8 cellular contexts compared by ENCODE assay signal in the genomic region with DNA sequence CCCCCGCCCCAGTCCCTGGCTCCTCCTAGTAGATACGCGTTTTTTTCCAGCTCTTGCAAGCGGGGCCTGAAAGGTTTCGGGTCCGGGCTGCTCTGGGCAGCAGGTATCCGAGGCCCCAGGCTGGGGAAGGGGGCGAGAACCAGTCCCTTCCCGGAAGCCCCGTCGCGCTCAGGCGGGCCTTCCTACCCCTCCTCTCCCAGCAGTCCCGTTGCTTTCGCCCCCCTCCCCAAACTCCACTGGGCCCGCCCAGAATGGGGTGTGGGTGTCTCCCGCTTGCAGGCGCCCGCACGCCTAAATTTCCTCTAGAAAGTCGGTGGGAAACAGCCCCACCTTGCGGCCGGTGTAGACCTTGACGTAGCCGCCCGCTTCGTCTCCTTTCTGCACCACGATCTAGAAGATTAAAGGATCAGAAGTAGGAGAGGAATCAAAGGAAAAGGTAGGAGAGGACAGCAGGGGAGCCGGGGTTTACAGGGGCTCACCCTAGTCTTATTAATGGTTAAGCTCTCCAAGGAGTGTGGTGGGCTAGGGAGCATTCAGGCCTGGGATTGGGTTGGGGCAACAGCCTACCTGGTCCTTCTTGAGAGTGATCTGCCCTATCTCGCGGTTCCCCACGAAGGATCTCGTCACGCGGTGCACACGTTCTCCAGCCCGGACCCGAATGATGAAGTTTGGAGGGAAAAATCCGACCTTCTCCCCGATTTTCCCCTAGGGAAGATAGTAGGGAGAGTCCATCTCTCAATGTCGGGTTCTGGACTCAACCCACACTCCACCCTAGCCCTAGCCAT. TPM values are rescaled to one million over a fixed set of nuclear protein-coding genes. Genes with fewer than 3 reads are reported as not detected.
DNase-seq lines count a peak whose midpoint lies in the region; ATAC-seq, FAIRE-seq and TF ChIP-seq lines count a peak whose summit lies in the region.

No MANE protein-coding gene starts in this region.

- H3K36me3 ChIP-seq in pancreas (no peaks in the 10 kb centered on the region), upper lobe of right lung (no peaks in the 10 kb centered on the region)

- DNase-seq in D341Med (ENCODE audit: low spot score) (peak; percentile 89), RWPE1 (ENCODE audit: low spot score) (peak; percentile 83), germinal center (ENCODE audit: low spot score) (peak; percentile 83), pancreas (peak; percentile 64 to 92 (median 84)), upper lobe of right lung (peak; percentile 87)
- peak; percentile 83 for DNase-seq in activated naive CD4-positive, alpha-beta T cell treated with Interleukin-2 at 50 U/mL for 16 hours

- H3K36me3 Mint-ChIP-seq in IgD-negative memory B cell: peaks cover 2% of the 10 kb centered on the region

- POLR2A ChIA-PET in RWPE1 (lab: Yijun Ruan, JAX; ENCODE audit: low non-redundant PET): no interaction called here

- H3K27ac ChIP-seq in RWPE1: peak overlapping the region; percentile 21; the same call in 1 of the 2 replicates
- no peak overlapping the region for H3K27ac ChIP-seq in pancreas
- no peak overlapping the region for H3K27ac ChIP-seq in upper lobe of right lung

- H3K4me1 Mint-ChIP-seq in IgD-negative memory B cell: peaks cover 30 to 40% (median 35%) of the 10 kb centered on the region in 3 donors

- ATAC-seq in pancreas (peak; percentile 57 to 70 (median 66)), upper lobe of right lung (peak; percentile 58), HG03108 (IDR thresholded peaks at IDR 0.05; ENCODE audit: unreplicated experiment) (no peak)

- CTCF ChIA-PET in RWPE1 (lab: Yijun Ruan, JAX): interaction anchor here (0.5 to 6.5 kb wide), 14 partner anchors 7 to 215 kb away, joined by 3 to 147 read pairs (median 4); partner anchors contain the start of genes INHBE, NXPH4 and STAC3

- intact Hi-C loops in pancreas (cut with DNase I): loop anchor here in 1 of 3 donors (2.0 kb wide), 1 partner anchor 35 kb away; no protein-coding TSS in a partner anchor
- intact Hi-C loops in upper lobe of right lung (cut with DNase I): no loop called here

- peak overlapping the region; percentile 54 to 96 (median 59) for H3K27ac Mint-ChIP-seq in IgD-negative memory B cell

- peaks cover 34% of the 10 kb centered on the region for H3K27me3 Mint-ChIP-seq in IgD-negative memory B cell

- H3K4me3 Mint-ChIP-seq in IgD-negative memory B cell: peak overlapping the region; percentile 88 to 96 (median 94)

- 5 to 7% methylated on average over 41 of the region's 41 CpGs for WGBS in pancreas, 2 donors

- peak; percentile 79 for TF ChIP-seq CTCF in RWPE1 (conservative IDR thresholded peaks at IDR 0.05; ENCODE audit: low read depth)
- peak; percentile 64 to 81 (median 74) for TF ChIP-seq CTCF in pancreas (IDR thresholded peaks at IDR 0.05)
- TF ChIP-seq CTCF in upper lobe of right lung (IDR thresholded peaks at IDR 0.05): peak; percentile 84

- H3K9me3 ChIP-seq in pancreas (no peaks in the 10 kb centered on the region), upper lobe of right lung (no peaks in the 10 kb centered on the region)

- H3K4me1 ChIP-seq in pancreas (peaks cover 0 to 25% (median 3%) of the 10 kb centered on the region in 3 donors), upper lobe of right lung (peaks cover 45% of the 10 kb centered on the region)

- no peaks in the 10 kb centered on the region for H3K9me3 Mint-ChIP-seq in IgD-negative memory B cell

- FAIRE-seq in pancreas (lab: Jason Lieb, UNC): no peak

- H3K27me3 ChIP-seq in pancreas: peaks cover 0 to 4% (median 0%) of the 10 kb centered on the region in 4 donors
- peaks cover 51% of the 10 kb centered on the region for H3K27me3 ChIP-seq in upper lobe of right lung

- H3K4me3 ChIP-seq in pancreas: peak overlapping the region; percentile 11 to 54 (median 22)
- peak overlapping the region; percentile 39 for H3K4me3 ChIP-seq in upper lobe of right lung

RNA-seq across cellular contexts. Expression of gene STAC3, which starts 7.3 kb away (rescaled TPM):
- 2.4 TPM for polyA plus RNA-seq in IgD-negative memory B cell
- 1 to 10 TPM in 2 of 6 donors, under 1 TPM in 4; 0.46 to 2.1 (median 0.76) TPM for total RNA-seq in pancreas
- 1 to 10 TPM; 2.5 to 3.0 TPM for polyA plus RNA-seq in pancreas
- 6.0 TPM for total RNA-seq in upper lobe of right lung

RNA-seq across cellular contexts. Expression of gene SHMT2, which starts 14.2 kb away (rescaled TPM):
- polyA plus RNA-seq in IgD-negative memory B cell (176 TPM), pancreas (10 to 100 TPM; 20.0 to 29.8 TPM)
- total RNA-seq in pancreas (100 to 1,000 TPM in 1 of 6 donors, 10 to 100 TPM in 5; 44.8 to 183 (median 63.9) TPM), upper lobe of right lung (59.2 TPM)

RNA-seq across cellular contexts. Expression of gene NXPH4, which starts 27.1 kb away (rescaled TPM):
- 8.3 TPM for polyA plus RNA-seq in IgD-negative memory B cell
- 1 to 10 TPM in 4 of 6 donors, under 1 TPM in 2; 0.37 to 3.3 (median 1.2) TPM for total RNA-seq in pancreas
- polyA plus RNA-seq in pancreas: under 1 TPM; 0.28 to 0.38 TPM
- total RNA-seq in upper lobe of right lung: not detected
